In genomic region chr6:7540595-7540994, GRCh38 we compare ENCODE assay signal across 8 cellular contexts. TPM values are rescaled to one million over a fixed set of nuclear protein-coding genes. Genes with fewer than 3 reads are reported as not detected.
A peak's percentile ranks its signal among the peaks of the same experiment; 100 is the strongest.
DNase-seq lines count a peak whose midpoint lies in the region; ATAC-seq and TF ChIP-seq lines count a peak whose summit lies in the region.

No MANE protein-coding gene starts in this region.

- TF ChIP-seq POLR2A in prostate gland (IDR thresholded peaks at IDR 0.05): no peak

- 47% methylated on average over 17 of the region's 17 CpGs for WGBS in prostate gland

- H3K27me3 Mint-ChIP-seq in activated T-helper 1 cell treated with anti-CD3 and anti-CD28 coated beads, Interleukin-12 subunit alpha, Interleukin-12 subunit beta, Interleukin-2, Interleukin-4 antibody, amounts not matched to agents 30 ng/mL and 10 ng/mL and 1 ng/mL, durations not matched to agents 14 hours and 24 hours and 36 hours (ENCODE audit: insufficient read depth): peaks cover 74% of the 10 kb centered on the region

- H3K36me3 Mint-ChIP-seq in activated T-helper 1 cell treated with anti-CD3 and anti-CD28 coated beads, Interleukin-12 subunit alpha, Interleukin-12 subunit beta, Interleukin-2, Interleukin-4 antibody, amounts not matched to agents 30 ng/mL and 10 ng/mL and 1 ng/mL, durations not matched to agents 14 hours and 24 hours and 36 hours (ENCODE audit: low read depth): no peaks in the 10 kb centered on the region

- H3K4me1 Mint-ChIP-seq in activated T-helper 1 cell treated with anti-CD3 and anti-CD28 coated beads, Interleukin-12 subunit alpha, Interleukin-12 subunit beta, Interleukin-2, Interleukin-4 antibody, amounts not matched to agents 30 ng/mL and 10 ng/mL and 1 ng/mL, durations not matched to agents 14 hours and 24 hours and 36 hours (ENCODE audit: low read depth): peaks cover 6% of the 10 kb centered on the region

- H3K27ac Mint-ChIP-seq in activated T-helper 1 cell treated with anti-CD3 and anti-CD28 coated beads, Interleukin-12 subunit alpha, Interleukin-12 subunit beta, Interleukin-2, Interleukin-4 antibody, amounts not matched to agents 30 ng/mL and 10 ng/mL and 1 ng/mL, durations not matched to agents 14 hours and 24 hours and 36 hours: no peak overlapping the region

- in situ Hi-C loops in HAP-1 (cut with MboI; ENCODE audit: low sequenced_read_pairs): no loop called here

- intact Hi-C loops in activated T-helper 1 cell treated with anti-CD3 and anti-CD28 coated beads, Interleukin-12 subunit alpha, Interleukin-12 subunit beta, Interleukin-2, Interleukin-4 antibody, amounts not matched to agents 30 ng/mL and 10 ng/mL and 1 ng/mL, durations not matched to agents 14 hours and 24 hours and 36 hours (cut with micrococcal nuclease): loop anchor here (5.0 kb wide), 2 partner anchors 187 to 1533 kb away; partner anchors contain the start of genes BMP6 and NRN1
- intact Hi-C loops in left cardiac atrium (cut with DNase I): loop anchor here in 1 of 2 donors (2.0 kb wide), 1 partner anchor 74 kb away; no protein-coding TSS in a partner anchor
- intact Hi-C loops in prostate gland (cut with DNase I): no loop called here
- intact Hi-C loops in A673 (cut with micrococcal nuclease; ENCODE audit: unreplicated experiment): no loop called here

- POLR2A ChIA-PET in A673 (lab: Charles Lee; ENCODE audit: low non-redundant PET): no interaction called here

- no TSS peak for BruUV-seq in A673 (replicated peaks; lab: Mats Ljungman, UMichigan)

- H3K4me1 ChIP-seq in HAP-1: peaks cover 22% of the 10 kb centered on the region
- H3K4me1 ChIP-seq in prostate gland (replicated peaks): peaks cover 7% of the 10 kb centered on the region
- peaks cover 11% of the 10 kb centered on the region for H3K4me1 ChIP-seq in A673 (ENCODE audit: insufficient read depth, low read length, poor library complexity, severe bottlenecking)

- H3K27me3 ChIP-seq in HAP-1 (ENCODE audit: low read depth): no peaks in the 10 kb centered on the region
- no peaks in the 10 kb centered on the region for H3K27me3 ChIP-seq in prostate gland (replicated peaks; ENCODE audit: insufficient read depth)
- peaks cover 71% of the 10 kb centered on the region for H3K27me3 ChIP-seq in A673 (replicated peaks; ENCODE audit: insufficient read depth, low read depth, low read length, poor library complexity)

- no peaks in the 10 kb centered on the region for H3K9me3 ChIP-seq in HAP-1
- H3K9me3 ChIP-seq in prostate gland: no peaks in the 10 kb centered on the region
- H3K9me3 ChIP-seq in A673 (ENCODE audit: low read depth, low read length, poor library complexity, severe bottlenecking): no peaks in the 10 kb centered on the region

- peak overlapping the region; percentile 78 for H3K4me3 ChIP-seq in HAP-1
- H3K4me3 ChIP-seq in prostate gland: peak overlapping the region in 1 of 2 donors; percentile 91
- H3K4me3 ChIP-seq in A673 (ENCODE audit: low read depth, low read length, poor library complexity, severe bottlenecking): no peak overlapping the region

- TF ChIP-seq CTCF in prostate gland (IDR thresholded peaks at IDR 0.05): no peak
- TF ChIP-seq CTCF in A673 (conservative IDR thresholded peaks at IDR 0.05; ENCODE audit: low read depth, low read length): no peak

- DNase-seq in HAP-1 (ENCODE audit: low spot score in 2 of 2): peak; percentile 22 to 40
- DNase-seq in activated T-helper 1 cell treated with anti-CD3 and anti-CD28 coated beads, Interleukin-12 subunit alpha, Interleukin-12 subunit beta, Interleukin-2, Interleukin-4 antibody, amounts not matched to agents 30 ng/mL and 10 ng/mL and 1 ng/mL, durations not matched to agents 14 hours and 24 hours and 36 hours (ENCODE audit: low spot score): no peak
- peak; percentile 49 for DNase-seq in left cardiac atrium
- no peak for DNase-seq in prostate gland (ENCODE audit: low spot score)
- no peak for DNase-seq in GM19238 (ENCODE audit: insufficient read length, low spot score)
- DNase-seq in A673 (ENCODE audit: low spot score): no peak
- DNase-seq in DMS79 (lab: John Stamatoyannopoulos, UW): no peak
- DNase-seq in ureter (ENCODE audit: low spot score): no peak

- CTCF ChIA-PET in A673 (lab: Charles Lee): interaction anchor here (0.6 kb wide), 1 partner anchor 179 kb away, joined by 5 read pairs; no protein-coding TSS in a partner anchor

- H3K36me3 ChIP-seq in HAP-1 (replicated peaks): no peaks in the 10 kb centered on the region
- no peaks in the 10 kb centered on the region for H3K36me3 ChIP-seq in prostate gland
- H3K36me3 ChIP-seq in A673 (ENCODE audit: insufficient read depth, low read length, poor library complexity, severe bottlenecking): no peaks in the 10 kb centered on the region

- no peaks in the 10 kb centered on the region for H3K9me3 Mint-ChIP-seq in activated T-helper 1 cell treated with anti-CD3 and anti-CD28 coated beads, Interleukin-12 subunit alpha, Interleukin-12 subunit beta, Interleukin-2, Interleukin-4 antibody, amounts not matched to agents 30 ng/mL and 10 ng/mL and 1 ng/mL, durations not matched to agents 14 hours and 24 hours and 36 hours

- H3K27ac ChIP-seq in prostate gland (peak overlapping the region; percentile 93), A673 (ENCODE audit: low read depth, low read length, poor library complexity, severe bottlenecking) (no peak overlapping the region)

- peak overlapping the region; percentile 63 for H3K4me3 Mint-ChIP-seq in activated T-helper 1 cell treated with anti-CD3 and anti-CD28 coated beads, Interleukin-12 subunit alpha, Interleukin-12 subunit beta, Interleukin-2, Interleukin-4 antibody, amounts not matched to agents 30 ng/mL and 10 ng/mL and 1 ng/mL, durations not matched to agents 14 hours and 24 hours and 36 hours

- peak; percentile 35 to 53 for ATAC-seq in left cardiac atrium

RNA-seq across cellular contexts. Expression of gene DSP, which starts 0.9 kb away (rescaled TPM):
- total RNA-seq in activated T-helper 1 cell treated with anti-CD3 and anti-CD28 coated beads, Interleukin-12 subunit alpha, Interleukin-12 subunit beta, Interleukin-2, Interleukin-4 antibody, amounts not matched to agents 30 ng/mL and 10 ng/mL and 1 ng/mL, durations not matched to agents 14 hours and 24 hours and 36 hours: not detected in 2 replicates
- 100 to 1,000 TPM; 179 to 198 TPM for total RNA-seq in left cardiac atrium
- total RNA-seq in prostate gland: 100 to 1,000 TPM in 1 of 2 donors, 10 to 100 TPM in 1; 60.6 to 211 TPM
- total RNA-seq in A673 (2021): 0.28 and 0.46 TPM in 2 replicates
- total RNA-seq in ureter: 67.6 TPM

RNA-seq across cellular contexts. Expression of gene SNRNP48, which starts 49.4 kb away (rescaled TPM):
- total RNA-seq in activated T-helper 1 cell treated with anti-CD3 and anti-CD28 coated beads, Interleukin-12 subunit alpha, Interleukin-12 subunit beta, Interleukin-2, Interleukin-4 antibody, amounts not matched to agents 30 ng/mL and 10 ng/mL and 1 ng/mL, durations not matched to agents 14 hours and 24 hours and 36 hours: 17.7 and 18.0 TPM in 2 replicates
- total RNA-seq in left cardiac atrium (10 to 100 TPM; 10.3 to 12.6 TPM), prostate gland (10 to 100 TPM; 13.1 to 19.9 TPM), A673 (2021) (27.4 and 29.4 TPM in 2 replicates), ureter (12.2 TPM)

Comparison
In these comparisons a context has a peak if more than half of its experiments do, and no peak if none do; other contexts are left out.
1. DNase-seq: peak in HAP-1 (2 of 2) and left cardiac atrium (single experiment); none in activated T-helper 1 cell treated with anti-CD3 and anti-CD28 coated beads, Interleukin-12 subunit alpha, Interleukin-12 subunit beta, Interleukin-2, Interleukin-4 antibody, amounts not matched to agents 30 ng/mL and 10 ng/mL and 1 ng/mL, durations not matched to agents 14 hours and 24 hours and 36 hours (single experiment), prostate gland (single experiment), GM19238 (single experiment), A673 (single experiment), DMS79 (single experiment) and ureter (single experiment).
2. RNA of gene DSP, which starts 0.9 kb away (total RNA-seq): 60.6 to 211 TPM in prostate gland, 179 to 198 TPM in left cardiac atrium and 67.6 TPM in ureter (single experiment); 0.28 to 0.46 TPM in A673 and not detected in activated T-helper 1 cell treated with anti-CD3 and anti-CD28 coated beads, Interleukin-12 subunit alpha, Interleukin-12 subunit beta, Interleukin-2, Interleukin-4 antibody, amounts not matched to agents 30 ng/mL and 10 ng/mL and 1 ng/mL, durations not matched to agents 14 hours and 24 hours and 36 hours; every median in the first group is over 10 times any median in the second.